ENCODE assay signal across 7 cellular contexts in genomic region chr3:23807161-23808015, GRCh38. TPM values are rescaled to one million over a fixed set of nuclear protein-coding genes. Genes with fewer than 3 reads are reported as not detected.
A peak's percentile ranks its signal among the peaks of the same experiment; 100 is the strongest.
DNase-seq lines count a peak whose midpoint lies in the region; ATAC-seq, FAIRE-seq and TF ChIP-seq lines count a peak whose summit lies in the region.

No MANE protein-coding gene starts in this region.

- TF ChIP-seq CTCF in GM06990 (IDR thresholded peaks at IDR 0.05; ENCODE audit: insufficient read depth, low read length, poor library complexity, severe bottlenecking): no peak
- TF ChIP-seq CTCF in MM.1S (IDR thresholded peaks at IDR 0.05; ENCODE audit: low read length): no peak
- TF ChIP-seq CTCF in K562 (IDR thresholded peaks at IDR 0.05 in 2 of 3, conservative IDR thresholded peaks at IDR 0.05 in 1 of 3; ENCODE audit: insufficient read depth in 2 of 3, low read depth in 1 of 3, low read length in 3 of 3): no peak

- H3K4me1 ChIP-seq in MM.1S (ENCODE audit: low read length) (0 out of 2 replicates have a peak, but pooled peaks cover 4% of the 10 kb centered on the region), K562 (replicated peaks in 1 of 2; ENCODE audit: control insufficient read depth in 2 of 2, insufficient read depth in 2 of 2, low read length in 2 of 2) (peaks cover 25 to 27% of the 10 kb centered on the region in 2 experiments; a peak in 4 of 5 replicates)

- FAIRE-seq in K562 (lab: Jason Lieb, UNC) (peak; percentile 65), islet of Langerhans (lab: Jason Lieb, UNC) (peak; percentile 13)

- peak overlapping the region; percentile 98 to 99 for H3K27ac Mint-ChIP-seq in stimulated activated naive CD8-positive, alpha-beta T cell treated with anti-CD3 and anti-CD28 coated beads, Interleukin-15, amount 100 ng/mL, for 72 hours

- peaks cover 59% of the 10 kb centered on the region for H3K4me1 Mint-ChIP-seq in stimulated activated naive CD8-positive, alpha-beta T cell treated with anti-CD3 and anti-CD28 coated beads, Interleukin-15, amount 100 ng/mL, for 72 hours

- peak overlapping the region; percentile 91 to 97 for H3K4me3 Mint-ChIP-seq in stimulated activated naive CD8-positive, alpha-beta T cell treated with anti-CD3 and anti-CD28 coated beads, Interleukin-15, amount 100 ng/mL, for 72 hours

- peaks cover 62% of the 10 kb centered on the region for H3K79me2 ChIP-seq in MM.1S (ENCODE audit: low read length)
- peaks cover 61% of the 10 kb centered on the region for H3K79me2 ChIP-seq in K562 (ENCODE audit: control insufficient read depth, insufficient read depth, low read length)

- POLR2A ChIA-PET in K562 (lab: Yijun Ruan, JAX): interaction anchor here (0.7 to 3.6 kb wide), 7 partner anchors 12 to 109 kb away, joined by 3 to 11 read pairs (median 6); partner anchors contain the start of genes NKIRAS1 and RPL15

- no peak for TF ChIP-seq EP300 in K562 (IDR thresholded peaks at IDR 0.05; ENCODE audit: low read length)

- peak; percentile 52 for DNase-seq in GM06990 (ENCODE audit: extremely low read depth, insufficient read length)
- DNase-seq in MM.1S: peak; percentile 45
- DNase-seq in K562 (ENCODE audit: extremely low read depth in 1 of 4, low spot score in 3 of 4): peak in 2 of 4 experiments; percentile 15 to 42
- no peak for DNase-seq in stimulated activated naive CD8-positive, alpha-beta T cell treated with anti-CD3 and anti-CD28 coated beads, Interleukin-15, amount 100 ng/mL, for 72 hours
- DNase-seq in stimulated activated CD4-positive, alpha-beta T cell treated with anti-CD3 and anti-CD28 coated beads, Interleukin-1b, Interleukin-23, amount 100 ng/mL, for 48 hours: no peak

- peaks cover 18% of the 10 kb centered on the region for H3K27me3 Mint-ChIP-seq in stimulated activated naive CD8-positive, alpha-beta T cell treated with anti-CD3 and anti-CD28 coated beads, Interleukin-15, amount 100 ng/mL, for 72 hours

- in situ Hi-C loops in K562 (cut with MboI): no loop called here

- TF ChIP-seq RAD21 in K562 (CRISPR knock-in tag; conservative IDR thresholded peaks at IDR 0.05 in 1 of 2, IDR thresholded peaks at IDR 0.05 in 1 of 2): no peak

- H3K9me3 ChIP-seq in MM.1S (replicated peaks; ENCODE audit: insufficient read depth, low read length) (no peaks in the 10 kb centered on the region), K562 (replicated peaks; ENCODE audit: control insufficient read depth, insufficient read depth, low read depth, low read length) (no peaks in the 10 kb centered on the region)

- no peak for TF ChIP-seq POLR2A in K562 (conservative IDR thresholded peaks at IDR 0.05)
- TF ChIP-seq POLR2A in GM18505 (IDR thresholded peaks at IDR 0.05; ENCODE audit: borderline replicate concordance, extremely low read depth, insufficient read depth, insufficient read length): no peak

- H3K9me2 ChIP-seq in MM.1S (replicated peaks; ENCODE audit: insufficient read depth, low read length): no peaks in the 10 kb centered on the region

- peak; percentile 13 for ATAC-seq in K562
- no peak for ATAC-seq in stimulated activated naive CD8-positive, alpha-beta T cell treated with anti-CD3 and anti-CD28 coated beads, Interleukin-15, amount 100 ng/mL, for 72 hours
- ATAC-seq in GM18505 (IDR thresholded peaks at IDR 0.05; ENCODE audit: unreplicated experiment): no peak

- peak overlapping the region; percentile 85 for H3K4me2 ChIP-seq in MM.1S (ENCODE audit: low read depth, low read length)
- peak overlapping the region; percentile 78 for H3K4me2 ChIP-seq in K562 (ENCODE audit: insufficient read depth, low read length)

- peak overlapping the region; percentile 73 for H3K27ac ChIP-seq in MM.1S (ENCODE audit: low read length)
- H3K27ac ChIP-seq in K562 (ENCODE audit: extremely low read depth, low read depth, low read length): peak overlapping the region; percentile 79

- H3K4me3 ChIP-seq in GM06990 (replicated peaks; ENCODE audit: low read depth, low read length) (peak overlapping the region; percentile 82), MM.1S (ENCODE audit: low read length) (peak overlapping the region; percentile 84), K562 (peak overlapping the region; percentile 72)

- peak overlapping the region; percentile 44; the same call in 1 of the 2 replicates for H2AFZ ChIP-seq in MM.1S (ENCODE audit: low read length)
- H2AFZ ChIP-seq in K562 (ENCODE audit: low read depth, low read length): peak overlapping the region; percentile 69

- intact Hi-C loops in K562 (cut with micrococcal nuclease): loop anchor here (2.0 to 10.0 kb wide), 4 partner anchors 60 to 603 kb away; partner anchors contain the start of genes NKIRAS1, NR1D2, RPL15 and UBE2E2

- no peaks in the 10 kb centered on the region for H3K9me3 Mint-ChIP-seq in stimulated activated naive CD8-positive, alpha-beta T cell treated with anti-CD3 and anti-CD28 coated beads, Interleukin-15, amount 100 ng/mL, for 72 hours

- H3K27me3 ChIP-seq in GM06990 (replicated peaks; ENCODE audit: control insufficient read depth, insufficient read depth, low read length) (no peaks in the 10 kb centered on the region), MM.1S (replicated peaks; ENCODE audit: insufficient read depth, low read length) (no peaks in the 10 kb centered on the region), K562 (ENCODE audit: control insufficient read depth in 2 of 2, insufficient read depth in 2 of 2, low read length in 2 of 2) (no peaks in the 10 kb centered on the region)

- H3K9me1 ChIP-seq in K562 (ENCODE audit: control insufficient read depth, insufficient read depth, low read length): no peaks in the 10 kb centered on the region

- H3K9ac ChIP-seq in MM.1S (ENCODE audit: low read length): peak overlapping the region; percentile 88
- H3K9ac ChIP-seq in K562 (ENCODE audit: insufficient read depth in 1 of 2, low read depth in 2 of 2, low read length in 2 of 2): peak overlapping the region; percentile 72 to 98

- no peaks in the 10 kb centered on the region for H4K20me1 ChIP-seq in MM.1S (ENCODE audit: insufficient read depth, low read length)
- no peaks in the 10 kb centered on the region for H4K20me1 ChIP-seq in K562 (replicated peaks; ENCODE audit: control insufficient read depth, insufficient read depth, low read length)

- H3K36me3 ChIP-seq in GM06990 (ENCODE audit: control insufficient read depth, insufficient read depth, low read length) (no peaks in the 10 kb centered on the region), MM.1S (replicated peaks; ENCODE audit: insufficient read depth, low read length) (no peaks in the 10 kb centered on the region), K562 (ENCODE audit: control insufficient read depth, insufficient read depth, low read length) (peaks cover 41% of the 10 kb centered on the region)

- BruUV-seq in K562 (replicated peaks; lab: Mats Ljungman, UMichigan): TSS peak; percentile 46

- H3F3A ChIP-seq in MM.1S (ENCODE audit: insufficient read depth, low read length): peaks cover 61% of the 10 kb centered on the region

- WGBS in K562 (ENCODE audit: insufficient coverage, low coverage, missing lambda C conversion rate): 17% methylated on average over 10 of the region's 14 CpGs

- CTCF ChIA-PET in K562 (lab: Yijun Ruan, JAX; ENCODE audit: low intra/inter-chr PET ratio): no interaction called here

TF ChIP-seq in K562, 482 proteins besides CTCF, POLR2A, EP300 and RAD21 (continues in another document):
- 0 out of 2 replicates have a peak, but pooled peaks have one; percentile 38 for TF ChIP-seq SMARCE1 (IDR thresholded peaks at IDR 0.05)
- no peak for TF ChIP-seq ERF (CRISPR knock-in tag; IDR thresholded peaks at IDR 0.05)
- no peak for TF ChIP-seq XRCC3 (IDR thresholded peaks at IDR 0.05)
- TF ChIP-seq FOXK2 (conservative IDR thresholded peaks at IDR 0.05 in 1 of 2, IDR thresholded peaks at IDR 0.05 in 1 of 2; ENCODE audit: low read depth in 2 of 2): peak; percentile 79 to 84; a peak in 3 of 4 replicates
- TF ChIP-seq CSDE1 (IDR thresholded peaks at IDR 0.05): no peak
- no peak for TF ChIP-seq PHF20 (IDR thresholded peaks at IDR 0.05; ENCODE audit: partially characterized antibody)
- 0 out of 2 replicates have a peak, but pooled peaks have one; percentile 9 for TF ChIP-seq ZKSCAN1 (IDR thresholded peaks at IDR 0.05; ENCODE audit: low read depth, low read length)
- TF ChIP-seq DMBX1 (CRISPR knock-in tag; IDR thresholded peaks at IDR 0.05; ENCODE audit: borderline replicate concordance): no peak

RNA-seq across cellular contexts. Expression of gene UBE2E1, which starts 1.6 kb away (rescaled TPM):
- total RNA-seq in K562 (2011; cell fraction: chromatin; rRNA removed; ENCODE audit: low replicate concordance): 59.3 and 94.2 TPM in 2 replicates
- 39.5 and 49.5 TPM in 2 replicates for total RNA-seq in K562 (2011; cell fraction: nucleolus; rRNA removed)
- 66.1 and 98.5 TPM in 2 replicates for total RNA-seq in K562 (2011; cell fraction: nucleoplasm; rRNA removed)
- total RNA-seq in K562 (2014; rRNA removed): 55.5 and 74.2 TPM in 2 replicates
- total RNA-seq in K562 (2014; rRNA removed; fragmentation: Illumina TruSeq; extraction: Trizol): 214 and 237 TPM in 2 replicates
- 171 and 177 TPM in 2 replicates for total RNA-seq in K562 (2015; rRNA removed; fragmentation: Illumina TruSeq; extraction: Trizol)
- 127 and 131 TPM in 2 replicates for total RNA-seq in K562 (2021)
- 227 and 294 TPM in 2 replicates for polyA plus RNA-seq in K562 (2011; rRNA removed)
- 68.6 and 143 TPM in 2 replicates for polyA plus RNA-seq in K562 (2011; cell fraction: cytosol; rRNA removed)
- 73.0 and 113 TPM in 2 replicates for polyA plus RNA-seq in K562 (2011; cell fraction: nucleus; rRNA removed)
- 185 and 202 TPM in 2 replicates for polyA plus RNA-seq in K562 (2012)
- 217 and 240 TPM in 2 replicates for polyA plus RNA-seq in K562 (2014; fragmentation: Illumina TruSeq; extraction: Trizol)
- 10 to 100 TPM; 54.4 to 63.8 TPM for polyA plus RNA-seq in K562 (2014; fragmentation: Nextera tagmentation; extraction: Ambion mirVana)
- polyA plus RNA-seq in K562 (2014; rRNA removed): 162 and 165 TPM in 2 replicates
- 91.1 and 111 TPM in 2 replicates for polyA minus RNA-seq in K562 (2011; rRNA and poly(A)+ RNA removed)
- polyA minus RNA-seq in K562 (2011; cell fraction: cytosol; rRNA and poly(A)+ RNA removed): 54.7 and 66.0 TPM in 2 replicates
- polyA minus RNA-seq in K562 (2011; cell fraction: nucleus; rRNA and poly(A)+ RNA removed): 41.9 and 97.3 TPM in 2 replicates

Comparison
In these comparisons a context has a peak if more than half of its experiments do, and no peak if none do; other contexts are left out.
1. DNase-seq: peak in GM06990 (single experiment) and MM.1S (single experiment); none in stimulated activated naive CD8-positive, alpha-beta T cell treated with anti-CD3 and anti-CD28 coated beads, Interleukin-15, amount 100 ng/mL, for 72 hours (0 of 2) and stimulated activated CD4-positive, alpha-beta T cell treated with anti-CD3 and anti-CD28 coated beads, Interleukin-1b, Interleukin-23, amount 100 ng/mL, for 48 hours (single experiment).
2. Peak in every context shown above with its lines, with median percentiles within 50 percentile points of each other: H3K4me3 ChIP-seq.